In the genomic region with DNA sequence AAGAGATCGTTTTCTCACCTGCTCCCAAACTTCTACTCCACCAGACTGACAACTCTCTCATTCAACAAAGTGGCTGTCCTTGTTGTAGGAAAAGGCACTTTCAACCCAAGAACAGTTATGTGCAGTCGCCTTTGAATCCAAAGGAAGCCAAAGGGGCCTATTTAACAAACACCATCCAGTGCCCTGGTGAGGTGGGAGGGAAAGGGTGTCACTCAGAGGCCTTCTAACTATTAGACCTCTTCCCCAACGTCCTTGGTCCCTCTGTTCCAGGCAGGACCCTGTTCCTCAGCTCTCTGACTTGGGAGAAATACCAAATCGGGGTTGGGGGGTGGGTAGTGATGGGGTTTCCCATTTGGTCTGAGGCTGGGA, we compare ENCODE assay signal across 8 cellular contexts. TPM values are rescaled to one million over a fixed set of nuclear protein-coding genes. Genes with fewer than 3 reads are reported as not detected.
A peak's percentile ranks its signal among the peaks of the same experiment; 100 is the strongest.
DNase-seq lines count a peak whose midpoint lies in the region; ATAC-seq and TF ChIP-seq lines count a peak whose summit lies in the region.

No MANE protein-coding gene starts in this region.

- peaks cover 59% of the 10 kb centered on the region for H3K27me3 Mint-ChIP-seq in T-helper 1 cell treated with Interleukin-12 subunit alpha and Interleukin-12 subunit beta and Interleukin-4 antibody, amounts not matched to agents 30 μg/mL and 1 μg/mL, for 36 hours (ENCODE audit: low read depth)

- ATAC-seq in gastroesophageal sphincter (no peak), GM21825 (IDR thresholded peaks at IDR 0.05; ENCODE audit: unreplicated experiment) (no peak), GM21381 (IDR thresholded peaks at IDR 0.05; ENCODE audit: unreplicated experiment) (no peak)

- H3K27me3 ChIP-seq in gastroesophageal sphincter (peaks cover 26% of the 10 kb centered on the region), spleen (replicated peaks in 1 of 7) (peaks cover 4 to 100% (median 59%) of the 10 kb centered on the region in 7 donors)

- no peak for TF ChIP-seq CTCF in WI38 (IDR thresholded peaks at IDR 0.05; ENCODE audit: low read depth, low read length)
- TF ChIP-seq CTCF in gastroesophageal sphincter (IDR thresholded peaks at IDR 0.05): no peak
- TF ChIP-seq CTCF in spleen (IDR thresholded peaks at IDR 0.05 in 8 of 11, conservative IDR thresholded peaks at IDR 0.05 in 3 of 11): no peak

- DNase-seq in T-helper 1 cell: no peak
- no peak for DNase-seq in spleen
- no peak for DNase-seq in NCI-H774 (lab: John Stamatoyannopoulos, UW)

- no peaks in the 10 kb centered on the region for H3K9me3 Mint-ChIP-seq in T-helper 1 cell treated with Interleukin-12 subunit alpha and Interleukin-12 subunit beta and Interleukin-4 antibody, amounts not matched to agents 30 μg/mL and 1 μg/mL, for 36 hours

- peak overlapping the region; percentile 93 for H3K4me3 ChIP-seq in WI38 (ENCODE audit: low read depth, low read length)
- H3K4me3 ChIP-seq in gastroesophageal sphincter: peak overlapping the region; percentile 53 to 75
- peak overlapping the region in 5 of 8 donors; percentile 47 to 80 (median 72) for H3K4me3 ChIP-seq in spleen

- H3K4me1 ChIP-seq in gastroesophageal sphincter: peaks cover 0 to 37% (median 5%) of the 10 kb centered on the region in 3 donors
- peaks cover 13 to 38% (median 35%) of the 10 kb centered on the region in 6 donors for H3K4me1 ChIP-seq in spleen

- TF ChIP-seq POLR2A in gastroesophageal sphincter (IDR thresholded peaks at IDR 0.05): no peak
- TF ChIP-seq POLR2A in spleen (IDR thresholded peaks at IDR 0.05): no peak

- H3K4me1 Mint-ChIP-seq in T-helper 1 cell treated with Interleukin-12 subunit alpha and Interleukin-12 subunit beta and Interleukin-4 antibody, amounts not matched to agents 30 μg/mL and 1 μg/mL, for 36 hours (ENCODE audit: low read depth): peaks cover 16% of the 10 kb centered on the region

- H3K9me3 ChIP-seq in gastroesophageal sphincter: no peaks in the 10 kb centered on the region
- no peaks in the 10 kb centered on the region for H3K9me3 ChIP-seq in spleen

- TF ChIP-seq EP300 in gastroesophageal sphincter (IDR thresholded peaks at IDR 0.05): no peak

- intact Hi-C loops in spleen (cut with DNase I; ENCODE audit: low total_unique reads): no loop called here

- H3K36me3 Mint-ChIP-seq in T-helper 1 cell treated with Interleukin-12 subunit alpha and Interleukin-12 subunit beta and Interleukin-4 antibody, amounts not matched to agents 30 μg/mL and 1 μg/mL, for 36 hours (ENCODE audit: low read depth): no peaks in the 10 kb centered on the region

- H3K27ac Mint-ChIP-seq in T-helper 1 cell treated with Interleukin-12 subunit alpha and Interleukin-12 subunit beta and Interleukin-4 antibody, amounts not matched to agents 30 μg/mL and 1 μg/mL, for 36 hours: no peak overlapping the region

- H3K4me3 Mint-ChIP-seq in T-helper 1 cell treated with Interleukin-12 subunit alpha and Interleukin-12 subunit beta and Interleukin-4 antibody, amounts not matched to agents 30 μg/mL and 1 μg/mL, for 36 hours: peak overlapping the region; percentile 66

- WGBS in gastroesophageal sphincter (ENCODE audit: low coverage in 1 of 2), 2 donors: 66 to 100% methylated on average over 1 to 4 of the region's 4 CpGs
- WGBS in spleen, 5 donors: 44 to 59% (median 51%) methylated on average over 4 of the region's 4 CpGs

- H3K27ac ChIP-seq in gastroesophageal sphincter (peak overlapping the region in 1 of 4 donors; percentile 80), spleen (no peak overlapping the region)

- H3K36me3 ChIP-seq in gastroesophageal sphincter (no peaks in the 10 kb centered on the region), spleen (no peaks in the 10 kb centered on the region)

RNA-seq across cellular contexts. Expression of a gene that starts 3.2 kb away (rescaled TPM):
- total RNA-seq in gastroesophageal sphincter: 1 to 10 TPM; 1.6 to 2.4 (median 2.1) TPM
- total RNA-seq in spleen: under 1 TPM in 3 of 7 donors, not detected in 4; 0.34 to 0.51 (median 0.39) TPM
- under 1 TPM; 0.03 to 0.05 (median 0.04) TPM for polyA plus RNA-seq in spleen

RNA-seq across cellular contexts. Expression of a gene that starts 13.6 kb away (rescaled TPM):
- 10 to 100 TPM; 30.4 to 46.0 (median 42.8) TPM for total RNA-seq in gastroesophageal sphincter
- 10 to 100 TPM; 20.4 to 34.3 (median 27.5) TPM for total RNA-seq in spleen
- polyA plus RNA-seq in spleen: 10 to 100 TPM; 11.9 to 13.8 (median 13.3) TPM
